ENCODE assay signal across 10 cellular contexts in genomic region chr4:141046255-141046654, GRCh38.
DNase-seq lines count a peak whose midpoint lies in the region; ATAC-seq and TF ChIP-seq lines count a peak whose summit lies in the region.
"Had no signal": no experiment of that assay in that cellular context is flagged by ENCODE, and none has a peak within 500 bp of the region (broad histone marks: within the 10 kb centered on the region; RNA-seq: fewer than 3 reads in every experiment).

No MANE protein-coding gene starts in this region.

- TF ChIP-seq CTCF in PC-3 (conservative IDR thresholded peaks at IDR 0.05; ENCODE audit: low read depth, low read length) (no peak), fibroblast of pulmonary artery (IDR thresholded peaks at IDR 0.05; ENCODE audit: low read length, missing control alignments) (no peak), OCI-LY7 (conservative IDR thresholded peaks at IDR 0.05; ENCODE audit: low read length) (no peak), WERI-Rb-1 (IDR thresholded peaks at IDR 0.05; ENCODE audit: low read depth, low read length) (no peak)

- no peaks in the 10 kb centered on the region for H3K4me1 ChIP-seq in PC-3 (ENCODE audit: insufficient read depth, low read length)
- H3K4me1 ChIP-seq in OCI-LY7 (ENCODE audit: insufficient read depth, low read length, poor library complexity, severe bottlenecking): no peaks in the 10 kb centered on the region
- H3K4me1 ChIP-seq: neural progenitor cell had no signal

- H3F3A ChIP-seq in PC-3 (ENCODE audit: low read length, unreplicated experiment): no peaks in the 10 kb centered on the region

- peak; percentile 64 for ATAC-seq in PC-3

- BruUV-seq in PC-3 (replicated peaks; lab: Mats Ljungman, UMichigan): no TSS peak
- no TSS peak for BruUV-seq in OCI-LY7 (replicated peaks; lab: Mats Ljungman, UMichigan)

- peak; percentile 67 for DNase-seq in COLO829 (ENCODE audit: low spot score)
- DNase-seq in PC-3: peak; percentile 60
- peak; percentile 85 for DNase-seq in fibroblast of pulmonary artery (ENCODE audit: low read depth)
- peak; percentile 99 for DNase-seq in non-pigmented ciliary epithelial cell (ENCODE audit: low read depth)
- DNase-seq in OCI-LY7 (ENCODE audit: low spot score): no peak
- no peak for DNase-seq in stimulated activated CD4-positive, alpha-beta T cell treated with anti-CD3 and anti-CD28 coated beads, Interleukin-4, amount 100 ng/mL, for 4 hours
- no peak for DNase-seq in NCI-H1930 (lab: John Stamatoyannopoulos, UW)
- DNase-seq in WERI-Rb-1: no peak
- DNase-seq: NCI-H1417 treated with DMSO at 0.1 percent for 48 hours had no signal

- no peaks in the 10 kb centered on the region for H3K79me2 ChIP-seq in PC-3 (ENCODE audit: low read length)
- no peaks in the 10 kb centered on the region for H3K79me2 ChIP-seq in OCI-LY7 (ENCODE audit: insufficient read depth, low read depth, low read length)

- H3K27me3 ChIP-seq in PC-3 (ENCODE audit: low read length): peaks cover 19% of the 10 kb centered on the region; the same call in 1 of the 2 replicates
- H3K27me3 ChIP-seq in WERI-Rb-1 (ENCODE audit: insufficient read depth, low read depth, severe bottlenecking): no peaks in the 10 kb centered on the region
- H3K27me3 ChIP-seq: neural progenitor cell had no signal

- intact Hi-C loops in PC-3 (cut with micrococcal nuclease): no loop called here
- intact Hi-C loops in OCI-LY7 (cut with micrococcal nuclease; ENCODE audit: unreplicated experiment): no loop called here

- no peaks in the 10 kb centered on the region for H4K20me1 ChIP-seq in PC-3 (ENCODE audit: low read length)
- H4K20me1 ChIP-seq in OCI-LY7 (ENCODE audit: insufficient read depth, low read length): no peaks in the 10 kb centered on the region

- H3K4me3 ChIP-seq in PC-3 (ENCODE audit: low read length) (no peak overlapping the region), fibroblast of pulmonary artery (replicated peaks; ENCODE audit: low read depth, low read length) (no peak overlapping the region), OCI-LY7 (ENCODE audit: low read depth, low read length, poor library complexity, severe bottlenecking) (no peak overlapping the region), WERI-Rb-1 (ENCODE audit: low read depth, low read length) (no peak overlapping the region)
- H3K4me3 ChIP-seq: neural progenitor cell had no signal

- H3K9me2 ChIP-seq in PC-3 (replicated peaks; ENCODE audit: low read length) (0 out of 2 replicates have a peak, but pooled peaks cover 2% of the 10 kb centered on the region), OCI-LY7 (ENCODE audit: insufficient read depth, low read length) (no peaks in the 10 kb centered on the region)

- no peak overlapping the region for H3K4me2 ChIP-seq in PC-3 (ENCODE audit: low read length)
- no peak overlapping the region for H3K4me2 ChIP-seq in OCI-LY7 (ENCODE audit: low read length)
- H3K4me2 ChIP-seq: neural progenitor cell had no signal

- H3K9ac ChIP-seq in PC-3 (ENCODE audit: low read length): no peak overlapping the region
- H3K9ac ChIP-seq: neural progenitor cell had no signal

- H2AFZ ChIP-seq in PC-3 (ENCODE audit: low read length) (no peak overlapping the region), OCI-LY7 (ENCODE audit: low read length) (no peak overlapping the region)
- H2AFZ ChIP-seq: neural progenitor cell had no signal

- POLR2A ChIA-PET in PC-3 (lab: Charles Lee; ENCODE audit: unreplicated experiment) (no interaction called here), OCI-LY7 (lab: Charles Lee) (interaction anchor here (0.7 to 1.8 kb wide), 2 partner anchors 11 to 187 kb away, joined by 3 to 4 read pairs; no protein-coding TSS in a partner anchor)

- CTCF ChIA-PET in PC-3 (lab: Charles Lee): no interaction called here
- CTCF ChIA-PET in OCI-LY7 (lab: Charles Lee; ENCODE audit: unreplicated experiment): no interaction called here

- H3K9me3 ChIP-seq in PC-3 (ENCODE audit: low read length): no peaks in the 10 kb centered on the region
- H3K9me3 ChIP-seq in OCI-LY7 (ENCODE audit: low read length): no peaks in the 10 kb centered on the region
- H3K9me3 ChIP-seq in WERI-Rb-1 (ENCODE audit: severe bottlenecking): peaks cover 9% of the 10 kb centered on the region

- no peaks in the 10 kb centered on the region for H3K36me3 ChIP-seq in PC-3 (ENCODE audit: low read depth, low read length)
- H3K36me3 ChIP-seq in OCI-LY7 (ENCODE audit: insufficient read depth, low read length): no peaks in the 10 kb centered on the region
- no peaks in the 10 kb centered on the region for H3K36me3 ChIP-seq in WERI-Rb-1
- H3K36me3 ChIP-seq: neural progenitor cell had no signal

- no peak overlapping the region for H3K27ac ChIP-seq in PC-3 (ENCODE audit: low read length)
- no peak overlapping the region for H3K27ac ChIP-seq in OCI-LY7 (ENCODE audit: low read depth, low read length, poor library complexity, severe bottlenecking)
- no peak overlapping the region for H3K27ac ChIP-seq in WERI-Rb-1
- H3K27ac ChIP-seq: neural progenitor cell had no signal

Comparison
In these comparisons a context has a peak if more than half of its experiments do, and no peak if none do; other contexts are left out.
1. DNase-seq: peak in COLO829 (single experiment), PC-3 (single experiment), fibroblast of pulmonary artery (single experiment) and non-pigmented ciliary epithelial cell (single experiment); none in OCI-LY7 (single experiment), stimulated activated CD4-positive, alpha-beta T cell treated with anti-CD3 and anti-CD28 coated beads, Interleukin-4, amount 100 ng/mL, for 4 hours (0 of 2), NCI-H1930 (0 of 2) and WERI-Rb-1 (single experiment).